In genomic region chr19:1261863-1262686, GRCh38 we compare ENCODE assay signal across 1 cellular context.
TF ChIP-seq lines count a peak whose summit lies in the region.

No MANE protein-coding gene starts in this region.

TF ChIP-seq in HepG2, 621 proteins besides CTCF, POLR2A, EP300 and RAD21 (continued from another document and continues in another):
- TF ChIP-seq ZXDC (CRISPR knock-in tag; IDR thresholded peaks at IDR 0.05), result 0 out of 2 replicates have a peak, but pooled peaks have one; percentile 44
- TF ChIP-seq TEAD3 (CRISPR knock-in tag; optimal IDR thresholded peaks at IDR 0.05; ENCODE audit: borderline replicate concordance), result peak; percentile 40
- peak; percentile 49 for TF ChIP-seq FOSL2 (CRISPR knock-in tag; IDR thresholded peaks at IDR 0.05)
- TF ChIP-seq HNRNPK (IDR thresholded peaks at IDR 0.05; ENCODE audit: low read depth, low read length, poor library complexity, severe bottlenecking), result peak; percentile 21
- TF ChIP-seq RBFOX2 (IDR thresholded peaks at IDR 0.05; ENCODE audit: low read depth, low read length), result peak; percentile 71; the same call in 1 of the 2 replicates
- peak; percentile 14; the same call in 1 of the 2 replicates for TF ChIP-seq ZFY (CRISPR knock-in tag; IDR thresholded peaks at IDR 0.05)
- 0 out of 2 replicates have a peak, but pooled peaks have one; percentile 16 for TF ChIP-seq ZNF772 (CRISPR knock-in tag; IDR thresholded peaks at IDR 0.05)
- peak; percentile 21; the same call in 1 of the 2 replicates for TF ChIP-seq HDAC2 (CRISPR knock-in tag; IDR thresholded peaks at IDR 0.05)
- TF ChIP-seq ZNF724P (CRISPR knock-in tag; IDR thresholded peaks at IDR 0.05; ENCODE audit: borderline replicate concordance), result no peak
- TF ChIP-seq ZBTB44 (CRISPR knock-in tag; IDR thresholded peaks at IDR 0.05), result no peak
- peak; percentile 61; the same call in 1 of the 2 replicates for TF ChIP-seq GABPB1 (CRISPR knock-in tag; IDR thresholded peaks at IDR 0.05)
- TF ChIP-seq CENPX (CRISPR knock-in tag; IDR thresholded peaks at IDR 0.05), result no peak
- TF ChIP-seq ZNF335 (CRISPR knock-in tag; IDR thresholded peaks at IDR 0.05), result no peak
- 0 out of 2 replicates have a peak, but pooled peaks have one; percentile 34 for TF ChIP-seq PLSCR1 (CRISPR knock-in tag; IDR thresholded peaks at IDR 0.05; ENCODE audit: borderline replicate concordance)
- TF ChIP-seq ARHGAP35 (CRISPR knock-in tag; IDR thresholded peaks at IDR 0.05; ENCODE audit: borderline replicate concordance), result 0 out of 2 replicates have a peak, but pooled peaks have one; percentile 35
- TF ChIP-seq SMC3 (IDR thresholded peaks at IDR 0.05; ENCODE audit: low read length), result no peak
- no peak for TF ChIP-seq ZNF468 (CRISPR knock-in tag; IDR thresholded peaks at IDR 0.05)
- peak; percentile 25; the same call in 1 of the 2 replicates for TF ChIP-seq PCBP1 (IDR thresholded peaks at IDR 0.05; ENCODE audit: borderline replicate concordance, low read depth, low read length)
- TF ChIP-seq ZNF839 (CRISPR knock-in tag; IDR thresholded peaks at IDR 0.05; ENCODE audit: borderline replicate concordance), result 0 out of 2 replicates have a peak, but pooled peaks have one; percentile 44
- TF ChIP-seq MLX (CRISPR knock-in tag; IDR thresholded peaks at IDR 0.05), result no peak
- 0 out of 2 replicates have a peak, but pooled peaks have one; percentile 29 for TF ChIP-seq ZFP36L1 (CRISPR knock-in tag; IDR thresholded peaks at IDR 0.05)
- no peak; the same call in 1 of the 2 replicates for TF ChIP-seq ZNF709 (CRISPR knock-in tag; IDR thresholded peaks at IDR 0.05)
- TF ChIP-seq YEATS2 (CRISPR knock-in tag; IDR thresholded peaks at IDR 0.05; ENCODE audit: borderline replicate concordance), result no peak
- no peak for TF ChIP-seq HCFC1 (IDR thresholded peaks at IDR 0.05; ENCODE audit: low read depth, low read length)
- TF ChIP-seq TAF15 (IDR thresholded peaks at IDR 0.05; ENCODE audit: low read depth, low read length, poor library complexity, severe bottlenecking), result peak; percentile 37
- no peak for TF ChIP-seq SNAPC2 (CRISPR knock-in tag; IDR thresholded peaks at IDR 0.05)
- TF ChIP-seq HNRNPL (IDR thresholded peaks at IDR 0.05; ENCODE audit: low read depth, low read length), result peak; percentile 83
- no peak for TF ChIP-seq ELF4 (CRISPR knock-in tag; IDR thresholded peaks at IDR 0.05; ENCODE audit: borderline replicate concordance)
- TF ChIP-seq RARA (CRISPR knock-in tag; IDR thresholded peaks at IDR 0.05), result peak; percentile 68
- peak; percentile 12 for TF ChIP-seq SRSF1 (optimal IDR thresholded peaks at IDR 0.05; ENCODE audit: low read depth, low read length)
- peak; percentile 13; the same call in 1 of the 2 replicates for TF ChIP-seq NPAS2 (CRISPR knock-in tag; IDR thresholded peaks at IDR 0.05; ENCODE audit: borderline replicate concordance)
- peak; percentile 47; the same call in 1 of the 2 replicates for TF ChIP-seq KDM2A (CRISPR knock-in tag; IDR thresholded peaks at IDR 0.05; ENCODE audit: borderline replicate concordance, low read depth)
- TF ChIP-seq PRDM10 (CRISPR knock-in tag; IDR thresholded peaks at IDR 0.05; ENCODE audit: low read depth), result 0 out of 2 replicates have a peak, but pooled peaks have one; percentile 14
- TF ChIP-seq RBM39 (IDR thresholded peaks at IDR 0.05; ENCODE audit: low read depth, low read length, poor library complexity, severe bottlenecking), result peak; percentile 37
- TF ChIP-seq TFAP4 (IDR thresholded peaks at IDR 0.05; ENCODE audit: borderline replicate concordance, low read depth), result peak; percentile 54; the same call in 1 of the 2 replicates
- no peak for TF ChIP-seq DNMT1 (CRISPR knock-in tag; IDR thresholded peaks at IDR 0.05)
- 0 out of 2 replicates have a peak, but pooled peaks have one; percentile 7 for TF ChIP-seq ZNF121 (CRISPR knock-in tag; IDR thresholded peaks at IDR 0.05)
- TF ChIP-seq ZNF790 (CRISPR knock-in tag; IDR thresholded peaks at IDR 0.05; ENCODE audit: borderline replicate concordance), result 0 out of 2 replicates have a peak, but pooled peaks have one; percentile 30
- TF ChIP-seq ZNF598 (CRISPR knock-in tag; IDR thresholded peaks at IDR 0.05; ENCODE audit: borderline replicate concordance), result 0 out of 2 replicates have a peak, but pooled peaks have one; percentile 36
- 0 out of 2 replicates have a peak, but pooled peaks have one; percentile 15 for TF ChIP-seq SMAD9 (CRISPR knock-in tag; IDR thresholded peaks at IDR 0.05)
- no peak for TF ChIP-seq BRCA1 (CRISPR knock-in tag; IDR thresholded peaks at IDR 0.05)
- peak; percentile 57; the same call in 1 of the 2 replicates for TF ChIP-seq POLR2G (IDR thresholded peaks at IDR 0.05; ENCODE audit: low read depth, low read length)
- TF ChIP-seq ZNF431 (CRISPR knock-in tag; IDR thresholded peaks at IDR 0.05; ENCODE audit: borderline replicate concordance, low read depth), result 0 out of 2 replicates have a peak, but pooled peaks have one; percentile 57
- TF ChIP-seq ZNF883 (CRISPR knock-in tag; IDR thresholded peaks at IDR 0.05; ENCODE audit: not compliant biosample characterization), result no peak
- peak; percentile 57; the same call in 1 of the 2 replicates for TF ChIP-seq ZSCAN25 (CRISPR knock-in tag; IDR thresholded peaks at IDR 0.05)
- TF ChIP-seq ZBTB20 (CRISPR knock-in tag; IDR thresholded peaks at IDR 0.05; ENCODE audit: borderline replicate concordance, low read depth), result 0 out of 2 replicates have a peak, but pooled peaks have one; percentile 15
- TF ChIP-seq SIN3A (IDR thresholded peaks at IDR 0.05; ENCODE audit: borderline replicate concordance, low read depth, low read length), result peak; percentile 48; the same call in 1 of the 2 replicates
- TF ChIP-seq MTA1 (CRISPR knock-in tag; IDR thresholded peaks at IDR 0.05; ENCODE audit: borderline replicate concordance), result 0 out of 2 replicates have a peak, but pooled peaks have one; percentile 41
- no peak for TF ChIP-seq ZNF543 (CRISPR knock-in tag; IDR thresholded peaks at IDR 0.05)
- peak; percentile 67 for TF ChIP-seq AGO2 (optimal IDR thresholded peaks at IDR 0.05; ENCODE audit: low read depth, low read length)
- peak; percentile 12 for TF ChIP-seq AGO1 (IDR thresholded peaks at IDR 0.05; ENCODE audit: low read depth, low read length, poor library complexity, severe bottlenecking)
- TF ChIP-seq ZNF44 (CRISPR knock-in tag; IDR thresholded peaks at IDR 0.05), result no peak
- TF ChIP-seq ATF3 (CRISPR knock-in tag; IDR thresholded peaks at IDR 0.05), result peak; percentile 35; the same call in 1 of the 2 replicates
- TF ChIP-seq ZNF251 (CRISPR knock-in tag; IDR thresholded peaks at IDR 0.05), result no peak
- no peak for TF ChIP-seq ZSCAN12 (CRISPR knock-in tag; IDR thresholded peaks at IDR 0.05)
- TF ChIP-seq ZNF317 (CRISPR knock-in tag; IDR thresholded peaks at IDR 0.05), result 0 out of 2 replicates have a peak, but pooled peaks have one; percentile 10
- 0 out of 2 replicates have a peak, but pooled peaks have one; percentile 17 for TF ChIP-seq DRAP1 (CRISPR knock-in tag; IDR thresholded peaks at IDR 0.05)
- no peak for TF ChIP-seq PRPF4 (IDR thresholded peaks at IDR 0.05; ENCODE audit: low read depth, low read length, poor library complexity, severe bottlenecking)
- no peak for TF ChIP-seq AHR (CRISPR knock-in tag; IDR thresholded peaks at IDR 0.05)
- no peak for TF ChIP-seq FOSL1 (CRISPR knock-in tag; IDR thresholded peaks at IDR 0.05; ENCODE audit: borderline replicate concordance)
- no peak for TF ChIP-seq TCF12 (IDR thresholded peaks at IDR 0.05)
- 0 out of 2 replicates have a peak, but pooled peaks have one; percentile 8 for TF ChIP-seq TCF12 (CRISPR knock-in tag; IDR thresholded peaks at IDR 0.05)
- no peak for TF ChIP-seq ZFP36L2 (CRISPR knock-in tag; IDR thresholded peaks at IDR 0.05)
